ENCODE assay signal across 22 cellular contexts in the genomic region with DNA sequence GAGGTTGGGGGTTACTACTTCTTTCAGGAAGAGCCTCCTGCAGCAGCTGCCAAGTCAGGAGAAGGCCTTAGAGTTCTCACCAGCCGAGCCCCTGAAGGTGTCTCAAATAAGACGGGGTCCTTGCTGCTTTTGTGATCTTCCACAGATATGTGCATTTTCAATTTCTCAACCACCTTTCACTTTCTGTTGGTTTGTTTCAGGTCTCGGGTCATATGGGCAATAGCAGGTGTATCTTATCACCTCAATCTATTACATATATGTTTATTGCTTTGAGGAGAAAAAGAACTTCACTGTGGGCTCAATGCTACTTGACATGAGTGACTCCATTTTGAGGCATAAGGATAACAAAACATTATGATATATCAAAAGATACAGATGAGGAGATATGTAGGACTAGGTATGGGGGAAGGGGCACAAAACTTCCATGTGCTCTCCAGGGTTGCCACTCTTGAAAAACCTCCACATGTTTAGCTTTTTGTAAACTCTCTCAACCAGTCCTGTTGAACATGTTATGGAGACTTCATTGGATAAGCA.
DNase-seq lines count a peak whose midpoint lies in the region; ATAC-seq and TF ChIP-seq lines count a peak whose summit lies in the region.
"Had no signal": no experiment of that assay in that cellular context is flagged by ENCODE, and none has a peak within 500 bp of the region (broad histone marks: within the 10 kb centered on the region; RNA-seq: fewer than 3 reads in every experiment).

No MANE protein-coding gene starts in this region.

- POLR2A ChIA-PET in activated CD4-positive, alpha-beta memory T cell treated with anti-CD3 and anti-CD28 coated beads for 36 hours (lab: Charles Lee) = no interaction called here

- peaks cover 17% of the 10 kb centered on the region for H3K9me3 Mint-ChIP-seq in activated CD4-positive, alpha-beta memory T cell treated with anti-CD3 and anti-CD28 coated beads for 36 hours
- H3K9me3 Mint-ChIP-seq: nephron had no signal

- H3K4me3 Mint-ChIP-seq in activated CD4-positive, alpha-beta memory T cell treated with anti-CD3 and anti-CD28 coated beads for 36 hours = no peak overlapping the region
- H3K4me3 Mint-ChIP-seq: activated T-cell treated with anti-CD3 and anti-CD28 coated beads, Interleukin-2, amount 50 U/mL, for 24 hours; nephron had no signal

- no peaks in the 10 kb centered on the region for H3K4me1 Mint-ChIP-seq in activated CD4-positive, alpha-beta memory T cell treated with anti-CD3 and anti-CD28 coated beads for 36 hours (ENCODE audit: low read depth)

- H3K36me3 Mint-ChIP-seq in activated CD4-positive, alpha-beta memory T cell treated with anti-CD3 and anti-CD28 coated beads for 36 hours = no peaks in the 10 kb centered on the region

- no peak overlapping the region for H3K27ac Mint-ChIP-seq in activated CD4-positive, alpha-beta memory T cell treated with anti-CD3 and anti-CD28 coated beads for 36 hours
- H3K27ac Mint-ChIP-seq: activated T-cell treated with anti-CD3 and anti-CD28 coated beads, Interleukin-2, amount 50 U/mL, for 24 hours; nephron had no signal

- ATAC-seq in GM18867 (IDR thresholded peaks at IDR 0.05; ENCODE audit: unreplicated experiment) = peak; percentile 80
- ATAC-seq in GM21515 (IDR thresholded peaks at IDR 0.05; ENCODE audit: unreplicated experiment) = peak; percentile 62
- ATAC-seq in HG02943 (IDR thresholded peaks at IDR 0.05; ENCODE audit: low read depth, unreplicated experiment) = peak; percentile 82
- peak; percentile 95 for ATAC-seq in HG03575 (IDR thresholded peaks at IDR 0.05; ENCODE audit: extremely low read depth, insufficient number of reproducible peaks, low FRiP score, unreplicated experiment)
- ATAC-seq in SK-N-SH treated with all-trans-retinoic acid at 6 μM for 48 hours = no peak
- ATAC-seq: left lung had no signal

- intact Hi-C loops in activated CD4-positive, alpha-beta memory T cell treated with anti-CD3 and anti-CD28 coated beads for 36 hours (cut with micrococcal nuclease) = no loop called here

- no peaks in the 10 kb centered on the region for H3K27me3 Mint-ChIP-seq in activated CD4-positive, alpha-beta memory T cell treated with anti-CD3 and anti-CD28 coated beads for 36 hours
- H3K27me3 Mint-ChIP-seq: activated T-cell treated with anti-CD3 and anti-CD28 coated beads, Interleukin-2, amount 50 U/mL, for 24 hours had no signal

- CTCF ChIA-PET in activated CD4-positive, alpha-beta memory T cell treated with anti-CD3 and anti-CD28 coated beads for 36 hours (lab: Charles Lee) = no interaction called here

- DNase-seq in SIG-M5 (lab: John Stamatoyannopoulos, UW) (no peak), T1000 (lab: John Stamatoyannopoulos, UW) (no peak)
- DNase-seq in activated CD4-positive, alpha-beta memory T cell treated with anti-CD3 and anti-CD28 coated beads for 36 hours = no peak
- DNase-seq: ACHN; activated naive CD4-positive, alpha-beta T cell treated with Interleukin-2 at 50 U/mL for 16 hours; activated T-cell treated with anti-CD3 and anti-CD28 coated beads, Interleukin-2, amount 50 U/mL, for 24 hours; amniotic stem cell; C1 segment of cervical spinal cord; Calu3; cortex of kidney; left lung; NCI-H1092; NCI-H2081 treated with DMSO at 0.1 percent for 48 hours; NCI-H446 treated with DMSO at 0.1 percent for 48 hours; sigmoid colon; SK-N-SH had no signal

TF ChIP-seq in SK-N-SH treated with all-trans-retinoic acid at 6 μM for 48 hours, 23 proteins besides CTCF, POLR2A, EP300 and RAD21:
- TF ChIP-seq TCF4 (CRISPR knock-in tag; IDR thresholded peaks at IDR 0.05; ENCODE audit: borderline replicate concordance) (no peak), GLIS3 (CRISPR knock-in tag; IDR thresholded peaks at IDR 0.05) (no peak), SNAI2 (CRISPR knock-in tag; IDR thresholded peaks at IDR 0.05) (no peak), ZFP30 (CRISPR knock-in tag; IDR thresholded peaks at IDR 0.05) (no peak), PPARA (CRISPR knock-in tag; IDR thresholded peaks at IDR 0.05; ENCODE audit: borderline replicate concordance) (no peak), RARB (CRISPR knock-in tag; IDR thresholded peaks at IDR 0.05) (no peak), ZNF565 (CRISPR knock-in tag; conservative IDR thresholded peaks at IDR 0.05; ENCODE audit: low read depth) (no peak), ZC3H10 (CRISPR knock-in tag; IDR thresholded peaks at IDR 0.05) (no peak), OSR1 (CRISPR knock-in tag; IDR thresholded peaks at IDR 0.05) (no peak), TOX (CRISPR knock-in tag; IDR thresholded peaks at IDR 0.05; ENCODE audit: borderline replicate concordance) (no peak), CSDC2 (CRISPR knock-in tag; IDR thresholded peaks at IDR 0.05) (no peak)
- TF ChIP-seq, protein P1, sequence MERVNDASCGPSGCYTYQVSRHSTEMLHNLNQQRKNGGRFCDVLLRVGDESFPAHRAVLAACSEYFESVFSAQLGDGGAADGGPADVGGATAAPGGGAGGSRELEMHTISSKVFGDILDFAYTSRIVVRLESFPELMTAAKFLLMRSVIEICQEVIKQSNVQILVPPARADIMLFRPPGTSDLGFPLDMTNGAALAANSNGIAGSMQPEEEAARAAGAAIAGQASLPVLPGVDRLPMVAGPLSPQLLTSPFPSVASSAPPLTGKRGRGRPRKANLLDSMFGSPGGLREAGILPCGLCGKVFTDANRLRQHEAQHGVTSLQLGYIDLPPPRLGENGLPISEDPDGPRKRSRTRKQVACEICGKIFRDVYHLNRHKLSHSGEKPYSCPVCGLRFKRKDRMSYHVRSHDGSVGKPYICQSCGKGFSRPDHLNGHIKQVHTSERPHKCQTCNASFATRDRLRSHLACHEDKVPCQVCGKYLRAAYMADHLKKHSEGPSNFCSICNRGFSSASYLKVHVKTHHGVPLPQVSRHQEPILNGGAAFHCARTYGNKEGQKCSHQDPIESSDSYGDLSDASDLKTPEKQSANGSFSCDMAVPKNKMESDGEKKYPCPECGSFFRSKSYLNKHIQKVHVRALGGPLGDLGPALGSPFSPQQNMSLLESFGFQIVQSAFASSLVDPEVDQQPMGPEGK (CRISPR knock-in tag; IDR thresholded peaks at IDR 0.05; ENCODE audit: borderline replicate concordance) = no peak
- TF ChIP-seq, protein P2, sequence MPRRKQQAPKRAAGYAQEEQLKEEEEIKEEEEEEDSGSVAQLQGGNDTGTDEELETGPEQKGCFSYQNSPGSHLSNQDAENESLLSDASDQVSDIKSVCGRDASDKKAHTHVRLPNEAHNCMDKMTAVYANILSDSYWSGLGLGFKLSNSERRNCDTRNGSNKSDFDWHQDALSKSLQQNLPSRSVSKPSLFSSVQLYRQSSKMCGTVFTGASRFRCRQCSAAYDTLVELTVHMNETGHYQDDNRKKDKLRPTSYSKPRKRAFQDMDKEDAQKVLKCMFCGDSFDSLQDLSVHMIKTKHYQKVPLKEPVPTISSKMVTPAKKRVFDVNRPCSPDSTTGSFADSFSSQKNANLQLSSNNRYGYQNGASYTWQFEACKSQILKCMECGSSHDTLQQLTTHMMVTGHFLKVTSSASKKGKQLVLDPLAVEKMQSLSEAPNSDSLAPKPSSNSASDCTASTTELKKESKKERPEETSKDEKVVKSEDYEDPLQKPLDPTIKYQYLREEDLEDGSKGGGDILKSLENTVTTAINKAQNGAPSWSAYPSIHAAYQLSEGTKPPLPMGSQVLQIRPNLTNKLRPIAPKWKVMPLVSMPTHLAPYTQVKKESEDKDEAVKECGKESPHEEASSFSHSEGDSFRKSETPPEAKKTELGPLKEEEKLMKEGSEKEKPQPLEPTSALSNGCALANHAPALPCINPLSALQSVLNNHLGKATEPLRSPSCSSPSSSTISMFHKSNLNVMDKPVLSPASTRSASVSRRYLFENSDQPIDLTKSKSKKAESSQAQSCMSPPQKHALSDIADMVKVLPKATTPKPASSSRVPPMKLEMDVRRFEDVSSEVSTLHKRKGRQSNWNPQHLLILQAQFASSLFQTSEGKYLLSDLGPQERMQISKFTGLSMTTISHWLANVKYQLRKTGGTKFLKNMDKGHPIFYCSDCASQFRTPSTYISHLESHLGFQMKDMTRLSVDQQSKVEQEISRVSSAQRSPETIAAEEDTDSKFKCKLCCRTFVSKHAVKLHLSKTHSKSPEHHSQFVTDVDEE (CRISPR knock-in tag; IDR thresholded peaks at IDR 0.05) = no peak
- TF ChIP-seq, protein P3, sequence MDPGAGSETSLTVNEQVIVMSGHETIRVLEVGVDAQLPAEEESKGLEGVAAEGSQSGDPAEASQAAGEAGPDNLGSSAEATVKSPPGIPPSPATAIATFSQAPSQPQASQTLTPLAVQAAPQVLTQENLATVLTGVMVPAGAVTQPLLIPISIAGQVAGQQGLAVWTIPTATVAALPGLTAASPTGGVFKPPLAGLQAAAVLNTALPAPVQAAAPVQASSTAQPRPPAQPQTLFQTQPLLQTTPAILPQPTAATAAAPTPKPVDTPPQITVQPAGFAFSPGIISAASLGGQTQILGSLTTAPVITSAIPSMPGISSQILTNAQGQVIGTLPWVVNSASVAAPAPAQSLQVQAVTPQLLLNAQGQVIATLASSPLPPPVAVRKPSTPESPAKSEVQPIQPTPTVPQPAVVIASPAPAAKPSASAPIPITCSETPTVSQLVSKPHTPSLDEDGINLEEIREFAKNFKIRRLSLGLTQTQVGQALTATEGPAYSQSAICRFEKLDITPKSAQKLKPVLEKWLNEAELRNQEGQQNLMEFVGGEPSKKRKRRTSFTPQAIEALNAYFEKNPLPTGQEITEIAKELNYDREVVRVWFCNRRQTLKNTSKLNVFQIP (CRISPR knock-in tag; IDR thresholded peaks at IDR 0.05; ENCODE audit: borderline replicate concordance, low read depth) = no peak
- TF ChIP-seq, protein P4, sequence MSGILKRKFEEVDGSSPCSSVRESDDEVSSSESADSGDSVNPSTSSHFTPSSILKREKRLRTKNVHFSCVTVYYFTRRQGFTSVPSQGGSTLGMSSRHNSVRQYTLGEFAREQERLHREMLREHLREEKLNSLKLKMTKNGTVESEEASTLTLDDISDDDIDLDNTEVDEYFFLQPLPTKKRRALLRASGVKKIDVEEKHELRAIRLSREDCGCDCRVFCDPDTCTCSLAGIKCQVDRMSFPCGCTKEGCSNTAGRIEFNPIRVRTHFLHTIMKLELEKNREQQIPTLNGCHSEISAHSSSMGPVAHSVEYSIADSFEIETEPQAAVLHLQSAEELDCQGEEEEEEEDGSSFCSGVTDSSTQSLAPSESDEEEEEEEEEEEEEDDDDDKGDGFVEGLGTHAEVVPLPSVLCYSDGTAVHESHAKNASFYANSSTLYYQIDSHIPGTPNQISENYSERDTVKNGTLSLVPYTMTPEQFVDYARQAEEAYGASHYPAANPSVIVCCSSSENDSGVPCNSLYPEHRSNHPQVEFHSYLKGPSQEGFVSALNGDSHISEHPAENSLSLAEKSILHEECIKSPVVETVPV (CRISPR knock-in tag; IDR thresholded peaks at IDR 0.05) = no peak
